Comparison of ENCODE assay signal across 1 cellular context in genomic region chr1:172149377-172149776, GRCh38.
TF ChIP-seq lines count a peak whose summit lies in the region.

No MANE protein-coding gene starts in this region.

TF ChIP-seq in IMR-90, 13 proteins besides CTCF, POLR2A, EP300 and RAD21 (continued from another document):
- TF ChIP-seq MXI1 (IDR thresholded peaks at IDR 0.05; ENCODE audit: borderline replicate concordance, low read depth, low read length) (no peak), NFE2L2 (IDR thresholded peaks at IDR 0.05; ENCODE audit: low read depth, low read length) (no peak), SMC3 (IDR thresholded peaks at IDR 0.05; ENCODE audit: low read depth, low read length) (no peak), RCOR1 (IDR thresholded peaks at IDR 0.05; ENCODE audit: insufficient replicate concordance, low read length) (no peak), FOS (IDR thresholded peaks at IDR 0.05; ENCODE audit: low read depth, low read length) (no peak)
